11 cellular contexts compared by ENCODE assay signal in the genomic region with DNA sequence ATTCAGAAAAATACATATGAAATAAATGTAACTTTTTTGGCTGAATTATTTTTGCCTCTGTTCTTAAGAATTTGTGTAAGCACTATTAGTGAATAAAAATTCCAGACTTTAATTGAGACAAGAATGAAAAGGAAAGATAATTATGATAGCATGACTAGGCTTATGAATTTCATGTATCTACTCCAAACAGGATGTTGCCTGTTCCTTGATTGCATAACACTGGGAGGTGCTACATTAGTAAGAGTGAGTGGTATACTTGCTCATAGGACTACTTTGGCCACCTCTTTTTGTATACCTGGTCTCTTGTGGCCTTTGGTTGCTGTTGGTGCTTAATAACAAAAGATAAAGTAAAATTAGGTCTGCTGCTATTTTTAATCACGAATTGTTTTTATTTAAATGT.
DNase-seq lines count a peak whose midpoint lies in the region; ATAC-seq, FAIRE-seq and TF ChIP-seq lines count a peak whose summit lies in the region.
"Had no signal": no experiment of that assay in that cellular context is flagged by ENCODE, and none has a peak within 500 bp of the region (broad histone marks: within the 10 kb centered on the region; RNA-seq: fewer than 3 reads in every experiment).

No MANE protein-coding gene starts in this region.

- H3K79me2 ChIP-seq in astrocyte (ENCODE audit: insufficient read depth, low read length) = peaks cover 58% of the 10 kb centered on the region
- peaks cover 46% of the 10 kb centered on the region for H3K79me2 ChIP-seq in keratinocyte (ENCODE audit: control insufficient read depth, insufficient read depth, low read length)

- ATAC-seq in T-helper 17 cell (no peak), GM18867 (IDR thresholded peaks at IDR 0.05; ENCODE audit: unreplicated experiment) (no peak), HG03175 (IDR thresholded peaks at IDR 0.05; ENCODE audit: unreplicated experiment) (no peak)

- no peaks in the 10 kb centered on the region for H3K27me3 Mint-ChIP-seq in astrocyte (ENCODE audit: low read depth, unreplicated experiment)
- H3K27me3 Mint-ChIP-seq in T-helper 17 cell = no peaks in the 10 kb centered on the region
- H3K27me3 Mint-ChIP-seq: activated naive CD4-positive, alpha-beta T cell treated with anti-CD3 and anti-CD28 coated beads, Interleukin-2, amount 50 U/mL, for 24 hours; CD4-positive, alpha-beta memory T cell had no signal

- no peak overlapping the region for H3K9ac ChIP-seq in astrocyte (ENCODE audit: low read length)
- H3K9ac ChIP-seq in keratinocyte (ENCODE audit: control insufficient read depth, extremely low read depth, insufficient read depth, low read length) = peak overlapping the region; percentile 50

- DNase-seq in AG04449 (ENCODE audit: low read depth, low spot score) = peak; percentile 41
- DNase-seq in HTR-8/SVneo (ENCODE audit: insufficient read length, low spot score) = peak; percentile 19
- DNase-seq in astrocyte (ENCODE audit: low read depth) = peak; percentile 82
- peak; percentile 73 for DNase-seq in keratinocyte (ENCODE audit: low read depth, low spot score)
- DNase-seq in T-helper 17 cell = no peak
- no peak for DNase-seq in GM10266 (ENCODE audit: extremely low spot score)
- DNase-seq: CD4-positive, alpha-beta memory T cell; small intestine had no signal

- H3K9me1 ChIP-seq in keratinocyte (ENCODE audit: control insufficient read depth, extremely low read depth, insufficient read depth, low read length) = no peaks in the 10 kb centered on the region

- FAIRE-seq in HTR-8/SVneo (lab: Jason Lieb, UNC) (no peak), astrocyte (lab: Jason Lieb, UNC) (peak; percentile 80), keratinocyte (lab: Jason Lieb, UNC) (peak; percentile 91)
- FAIRE-seq: small intestine had no signal

- H3K4me3 Mint-ChIP-seq in astrocyte (ENCODE audit: unreplicated experiment) (no peak overlapping the region), T-helper 17 cell (no peak overlapping the region)
- H3K4me3 Mint-ChIP-seq: activated naive CD4-positive, alpha-beta T cell treated with anti-CD3 and anti-CD28 coated beads, Interleukin-2, amount 50 U/mL, for 24 hours; CD4-positive, alpha-beta memory T cell had no signal

- H3K4me3 ChIP-seq in AG04449 (ENCODE audit: low read depth, low read length) (no peak overlapping the region), astrocyte (ENCODE audit: insufficient read depth, low read depth, low read length) (no peak overlapping the region), keratinocyte (ENCODE audit: control insufficient read depth in 2 of 3, extremely low read depth in 1 of 3, insufficient read depth in 2 of 3, low read depth in 1 of 3, low read length in 3 of 3) (peak overlapping the region in 2 of 3 experiments; percentile 44 to 74)

- H4K20me1 ChIP-seq in astrocyte (ENCODE audit: insufficient read depth, low read length) (no peaks in the 10 kb centered on the region), keratinocyte (ENCODE audit: control insufficient read depth, extremely low read depth, insufficient read depth, low read length) (no peaks in the 10 kb centered on the region)

- CTCF ChIA-PET in AG04449 (lab: Yijun Ruan, JAX) = no interaction called here

- POLR2A ChIA-PET in AG04449 (lab: Yijun Ruan, JAX) = no interaction called here

- peak overlapping the region; percentile 78 for H3K4me2 ChIP-seq in astrocyte (ENCODE audit: low read length)
- H3K4me2 ChIP-seq in keratinocyte (ENCODE audit: control insufficient read depth, extremely low read depth, insufficient read depth, low read depth, low read length) = peak overlapping the region; percentile 85

- H3K36me3 Mint-ChIP-seq in astrocyte (ENCODE audit: low read depth, unreplicated experiment) (peaks cover 7% of the 10 kb centered on the region), T-helper 17 cell (ENCODE audit: low read depth) (no peaks in the 10 kb centered on the region)
- H3K36me3 Mint-ChIP-seq: activated naive CD4-positive, alpha-beta T cell treated with anti-CD3 and anti-CD28 coated beads, Interleukin-2, amount 50 U/mL, for 24 hours; CD4-positive, alpha-beta memory T cell had no signal

- no peaks in the 10 kb centered on the region for H3K36me3 ChIP-seq in astrocyte (ENCODE audit: insufficient read depth, low read length)
- peaks cover 1 to 9% of the 10 kb centered on the region in 2 experiments for H3K36me3 ChIP-seq in keratinocyte (ENCODE audit: control insufficient read depth in 2 of 2, extremely low read depth in 1 of 2, insufficient read depth in 2 of 2, low read length in 2 of 2)

- no peaks in the 10 kb centered on the region for H3K9me3 ChIP-seq in astrocyte (ENCODE audit: insufficient read depth, low read depth, low read length)
- no peaks in the 10 kb centered on the region for H3K9me3 ChIP-seq in keratinocyte (ENCODE audit: control insufficient read depth, low read depth, low read length)
- no peaks in the 10 kb centered on the region for H3K9me3 ChIP-seq in T-helper 17 cell (ENCODE audit: control insufficient read depth, low read length, poor library complexity, severe bottlenecking)

- dilution Hi-C loops in keratinocyte (cut with MboI; ENCODE audit: extremely low pct_ligation_motif_present, low sequenced_read_pairs) = no loop called here

- peaks cover 26% of the 10 kb centered on the region for H3K4me1 ChIP-seq in astrocyte (ENCODE audit: insufficient read depth, low read length)
- H3K4me1 ChIP-seq in keratinocyte (ENCODE audit: control insufficient read depth, extremely low read depth, insufficient read depth, low read length) = peaks cover 40% of the 10 kb centered on the region

- no peaks in the 10 kb centered on the region for H3K27me3 ChIP-seq in astrocyte (ENCODE audit: insufficient read depth, low read length)
- H3K27me3 ChIP-seq in keratinocyte (ENCODE audit: control insufficient read depth, extremely low read depth, insufficient read depth, low read length) = no peaks in the 10 kb centered on the region

- no peak overlapping the region for H3K27ac ChIP-seq in astrocyte (ENCODE audit: low read depth, low read length)
- peak overlapping the region; percentile 91 for H3K27ac ChIP-seq in keratinocyte (ENCODE audit: control insufficient read depth, insufficient read depth, low read length)

- no peak for TF ChIP-seq CTCF in AG04449 (IDR thresholded peaks at IDR 0.05; ENCODE audit: insufficient read depth, low read length, missing control alignments)
- TF ChIP-seq CTCF in astrocyte (IDR thresholded peaks at IDR 0.05; ENCODE audit: insufficient read depth, low read depth, low read length) = no peak
- no peak for TF ChIP-seq CTCF in keratinocyte (optimal IDR thresholded peaks at IDR 0.05 in 1 of 3, IDR thresholded peaks at IDR 0.05 in 1 of 3, conservative IDR thresholded peaks at IDR 0.05 in 1 of 3; ENCODE audit: extremely low read depth in 1 of 3, insufficient read depth in 2 of 3, low read length in 3 of 3)
- no peak for TF ChIP-seq CTCF in GM10266 (IDR thresholded peaks at IDR 0.05; ENCODE audit: control insufficient read depth, insufficient read depth, low read depth, missing control alignments)

- H2AFZ ChIP-seq in astrocyte (ENCODE audit: low read depth, low read length) = no peak overlapping the region
- H2AFZ ChIP-seq in keratinocyte (ENCODE audit: control insufficient read depth, low read length) = no peak overlapping the region

- H3K9me3 Mint-ChIP-seq in astrocyte (ENCODE audit: unreplicated experiment) = peaks cover 3% of the 10 kb centered on the region

- H3K27ac Mint-ChIP-seq in astrocyte (ENCODE audit: unreplicated experiment) (no peak overlapping the region), T-helper 17 cell (no peak overlapping the region)
- H3K27ac Mint-ChIP-seq: activated naive CD4-positive, alpha-beta T cell treated with anti-CD3 and anti-CD28 coated beads, Interleukin-2, amount 50 U/mL, for 24 hours; CD4-positive, alpha-beta memory T cell had no signal

- peaks cover 32% of the 10 kb centered on the region for H3K4me1 Mint-ChIP-seq in astrocyte (ENCODE audit: low read depth, unreplicated experiment)
- H3K4me1 Mint-ChIP-seq in T-helper 17 cell = no peaks in the 10 kb centered on the region
- H3K4me1 Mint-ChIP-seq: activated naive CD4-positive, alpha-beta T cell treated with anti-CD3 and anti-CD28 coated beads, Interleukin-2, amount 50 U/mL, for 24 hours; CD4-positive, alpha-beta memory T cell had no signal

Comparison
In these comparisons a context has a peak if more than half of its experiments do, and no peak if none do; other contexts are left out.
1. DNase-seq: peak in AG04449 (single experiment), HTR-8/SVneo (single experiment), astrocyte (single experiment) and keratinocyte (single experiment); none in T-helper 17 cell (0 of 3) and GM10266 (single experiment).
2. H3K4me3 ChIP-seq: peak in keratinocyte (2 of 3); none in AG04449 (single experiment) and astrocyte (single experiment).